8 cellular contexts compared by ENCODE assay signal in the genomic region with DNA sequence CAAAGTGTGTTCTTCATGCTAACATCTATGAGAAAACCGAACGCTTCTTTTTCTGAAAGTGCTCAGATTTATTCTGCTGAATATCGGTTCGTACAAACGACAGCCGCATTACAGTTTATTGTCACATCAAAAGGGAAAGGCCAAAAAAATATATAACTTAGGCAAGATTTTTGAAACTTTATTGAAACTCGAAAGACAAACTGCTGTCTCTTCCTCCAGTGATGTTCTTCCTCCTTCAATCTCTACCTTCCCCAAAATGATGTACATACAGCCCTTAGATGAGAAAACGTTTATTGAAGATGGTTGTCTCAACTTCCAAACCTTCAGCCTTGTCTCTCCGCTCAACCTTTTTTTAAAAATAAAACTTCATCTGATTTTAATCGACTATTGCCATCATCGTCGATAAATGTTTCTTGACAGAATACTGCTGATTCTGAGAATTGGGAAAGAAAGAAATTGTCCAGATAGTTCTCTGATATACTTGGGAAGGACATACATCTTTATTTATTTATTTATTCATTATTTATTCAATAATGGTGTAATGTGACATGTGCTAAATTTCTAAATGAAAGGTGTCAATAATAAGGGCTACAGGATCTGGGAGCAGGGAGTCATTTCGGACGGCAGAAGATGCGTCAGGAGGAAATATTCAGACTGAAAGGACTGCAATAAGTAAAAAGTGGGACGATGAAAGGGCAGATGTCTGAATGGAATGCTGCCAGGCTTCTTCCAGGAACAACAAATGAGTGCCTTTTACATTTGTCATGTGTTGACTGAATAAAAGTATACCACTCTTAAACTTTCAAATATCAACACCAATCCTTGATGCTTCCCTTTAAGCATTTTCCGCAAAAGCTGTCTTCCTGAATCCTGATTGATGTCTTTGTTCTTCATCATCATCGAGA. TPM values are rescaled to one million over a fixed set of nuclear protein-coding genes. Genes with fewer than 3 reads are reported as not detected.
A peak's percentile ranks its signal among the peaks of the same experiment; 100 is the strongest.
DNase-seq lines count a peak whose midpoint lies in the region; ATAC-seq, FAIRE-seq and TF ChIP-seq lines count a peak whose summit lies in the region.

No MANE protein-coding gene starts in this region.

- H3K27me3 ChIP-seq in cardiac muscle cell (no peaks in the 10 kb centered on the region), lung (ENCODE audit: control insufficient read depth, insufficient read depth) (no peaks in the 10 kb centered on the region)

- ATAC-seq in left ventricle myocardium superior, result no peak
- ATAC-seq in lung (ENCODE audit: insufficient read depth, low FRiP score), result no peak
- ATAC-seq in GM21423 (IDR thresholded peaks at IDR 0.05; ENCODE audit: unreplicated experiment), result no peak

- intact Hi-C loops in left ventricle myocardium superior (cut with micrococcal nuclease), result no loop called here

- H3K4me1 ChIP-seq in cardiac muscle cell (ENCODE audit: low read depth), result peaks cover 8% of the 10 kb centered on the region
- peaks cover 1 to 9% of the 10 kb centered on the region in 2 donors for H3K4me1 ChIP-seq in lung (ENCODE audit: control insufficient read depth in 2 of 2, insufficient read depth in 2 of 2, low read length in 2 of 2)
- H3K4me1 ChIP-seq in urinary bladder (ENCODE audit: insufficient read depth), result no peaks in the 10 kb centered on the region

- FAIRE-seq in GM12891 (lab: Jason Lieb, UNC), result no peak

- no peaks in the 10 kb centered on the region for H3K9me3 ChIP-seq in cardiac muscle cell (ENCODE audit: low read depth)
- no peaks in the 10 kb centered on the region for H3K9me3 ChIP-seq in lung (ENCODE audit: control insufficient read depth in 2 of 2, insufficient read depth in 1 of 2, low read length in 1 of 2)

- DNase-seq in cardiac muscle cell (ENCODE audit: low read depth in 1 of 2, low spot score in 1 of 2) (peak in 1 of 2 donors; percentile 21), left ventricle myocardium superior (no peak), astrocyte of the hippocampus (ENCODE audit: low read depth, low spot score) (peak; percentile 28), lung (ENCODE audit: low spot score) (no peak), GM12891 (ENCODE audit: insufficient read length, low spot score) (no peak), NCI-H146 treated with DMSO at 0.1 percent for 48 hours (lab: John Stamatoyannopoulos, UW; ENCODE audit: unreplicated experiment) (no peak)

- H3K4me3 ChIP-seq in cardiac muscle cell (peak overlapping the region; percentile 63), lung (peak overlapping the region; percentile 78), urinary bladder (ENCODE audit: low read depth, low read length) (peak overlapping the region; percentile 47)

- no peak for TF ChIP-seq CTCF in cardiac muscle cell (IDR thresholded peaks at IDR 0.05; ENCODE audit: low read depth, low read length)
- TF ChIP-seq CTCF in lung (IDR thresholded peaks at IDR 0.05; ENCODE audit: control extremely low read depth, extremely low read depth), result no peak

- H3K27ac ChIP-seq in cardiac muscle cell, result no peak overlapping the region
- peak overlapping the region; percentile 84 to 89 for H3K27ac ChIP-seq in lung (ENCODE audit: low read depth in 1 of 2, low read length in 1 of 2)
- no peak overlapping the region for H3K27ac ChIP-seq in urinary bladder (ENCODE audit: low read depth)

- no peaks in the 10 kb centered on the region for H3K36me3 ChIP-seq in cardiac muscle cell
- H3K36me3 ChIP-seq in lung (ENCODE audit: control insufficient read depth in 2 of 2, insufficient read depth in 2 of 2, low read length in 2 of 2), result no peaks in the 10 kb centered on the region
- H3K36me3 ChIP-seq in urinary bladder (ENCODE audit: insufficient read depth), result peaks cover 4% of the 10 kb centered on the region

- WGBS in lung, 2 donors, result 52 to 53% methylated on average over 18 of the region's 18 CpGs
- 45% methylated on average over 18 of the region's 18 CpGs for WGBS in urinary bladder

- TF ChIP-seq POLR2A in GM12891 (IDR thresholded peaks at IDR 0.05; ENCODE audit: low read depth, low read length), result no peak

TF ChIP-seq in GM12891, 5 proteins besides CTCF, POLR2A, EP300 and RAD21:
- no peak for TF ChIP-seq POLR2AphosphoS5 (IDR thresholded peaks at IDR 0.05; ENCODE audit: low read depth, low read length)
- TF ChIP-seq POU2F2 (IDR thresholded peaks at IDR 0.05; ENCODE audit: low read depth, low read length), result no peak
- no peak for TF ChIP-seq PAX5 (IDR thresholded peaks at IDR 0.05; ENCODE audit: insufficient read depth, low read length, severe bottlenecking)
- TF ChIP-seq SPI1 (IDR thresholded peaks at IDR 0.05; ENCODE audit: low read depth, low read length), result no peak
- no peak for TF ChIP-seq TAF1 (IDR thresholded peaks at IDR 0.05; ENCODE audit: low read depth, low read length)
TF ChIP-seq in GM12891: peak in this region for 0.

RNA-seq across cellular contexts. Expression of a gene that starts 0.8 kb away (rescaled TPM):
- total RNA-seq in cardiac muscle cell (13.9 and 23.9 TPM in 2 replicates), left ventricle myocardium superior (6.2 TPM), lung (10 to 100 TPM; 14.9 to 29.7 TPM), urinary bladder (60.7 TPM)
- polyA plus RNA-seq in cardiac muscle cell (13.4 and 18.0 TPM in 2 replicates), lung (1 to 10 TPM; 6.7 to 9.8 TPM), urinary bladder (22.5 TPM)
- polyA plus RNA-seq in GM12891 (2012; ENCODE audit: low read depth, missing spikeins), result 6.2 TPM

Comparison
In these comparisons a context has a peak if more than half of its experiments do, and no peak if none do; other contexts are left out.
1. H3K27ac ChIP-seq: peak in lung (2 of 2); none in cardiac muscle cell (single experiment) and urinary bladder (single experiment).
2. Peak in every context shown above with its lines, with median percentiles within 50 percentile points of each other: H3K4me3 ChIP-seq.